ENCODE assay signal across 7 cellular contexts in genomic region chr13:46668302-46668720, GRCh38.
DNase-seq lines count a peak whose midpoint lies in the region; ATAC-seq and TF ChIP-seq lines count a peak whose summit lies in the region.

No MANE protein-coding gene starts in this region.

- TF ChIP-seq POLR2A in esophagus squamous epithelium (IDR thresholded peaks at IDR 0.05) = no peak

- peaks cover 9% of the 10 kb centered on the region; the same call in 1 of the 2 replicates for H3K36me3 ChIP-seq in SK-N-MC (ENCODE audit: insufficient read depth, low read length)
- H3K36me3 ChIP-seq in esophagus squamous epithelium = no peaks in the 10 kb centered on the region

- no peak for TF ChIP-seq CTCF in GM12875 (IDR thresholded peaks at IDR 0.05; ENCODE audit: borderline replicate concordance, insufficient read depth, low read depth, low read length)
- no peak for TF ChIP-seq CTCF in esophagus squamous epithelium (IDR thresholded peaks at IDR 0.05)

- DNase-seq in HCEC 1CT = peak; percentile 82
- DNase-seq in SK-N-MC (ENCODE audit: low read depth, low spot score) = no peak
- DNase-seq in esophagus squamous epithelium (lab: John Stamatoyannopoulos, UW) = no peak
- DNase-seq in pulmonary artery endothelial cell (ENCODE audit: low read depth, low spot score) = peak; percentile 76
- no peak for DNase-seq in retina

- H3K4me3 ChIP-seq in GM12875 (ENCODE audit: low read depth, low read length) = peak overlapping the region; percentile 22
- peak overlapping the region; percentile 32 for H3K4me3 ChIP-seq in SK-N-MC
- H3K4me3 ChIP-seq in esophagus squamous epithelium = peak overlapping the region in 2 of 4 donors; percentile 11 to 35

- no peak overlapping the region for H3K9ac ChIP-seq in SK-N-MC (ENCODE audit: insufficient read length)

- peaks cover 0 to 56% (median 19%) of the 10 kb centered on the region in 3 donors for H3K4me1 ChIP-seq in esophagus squamous epithelium

- 0 to 29% methylated on average over 1 to 3 of the region's 3 CpGs for WGBS in esophagus squamous epithelium, 2 donors

- no peaks in the 10 kb centered on the region for H3K9me3 ChIP-seq in SK-N-MC (ENCODE audit: low read depth, low read length)
- no peaks in the 10 kb centered on the region for H3K9me3 ChIP-seq in esophagus squamous epithelium

- intact Hi-C loops in esophagus squamous epithelium (cut with DNase I) = no loop called here

- ATAC-seq in HG03520 (IDR thresholded peaks at IDR 0.05; ENCODE audit: unreplicated experiment) = no peak

- H3K27me3 ChIP-seq in esophagus squamous epithelium = no peaks in the 10 kb centered on the region

- H3K27ac ChIP-seq in SK-N-MC (no peak overlapping the region), esophagus squamous epithelium (peak overlapping the region in 3 of 4 donors; percentile 48 to 66 (median 61))

Comparison
In these comparisons a context has a peak if more than half of its experiments do, and no peak if none do; other contexts are left out.
1. DNase-seq: peak in HCEC 1CT (single experiment) and pulmonary artery endothelial cell (single experiment); none in SK-N-MC (single experiment), esophagus squamous epithelium (single experiment) and retina (single experiment).